Comparison of ENCODE assay signal across 8 cellular contexts in the genomic region with DNA sequence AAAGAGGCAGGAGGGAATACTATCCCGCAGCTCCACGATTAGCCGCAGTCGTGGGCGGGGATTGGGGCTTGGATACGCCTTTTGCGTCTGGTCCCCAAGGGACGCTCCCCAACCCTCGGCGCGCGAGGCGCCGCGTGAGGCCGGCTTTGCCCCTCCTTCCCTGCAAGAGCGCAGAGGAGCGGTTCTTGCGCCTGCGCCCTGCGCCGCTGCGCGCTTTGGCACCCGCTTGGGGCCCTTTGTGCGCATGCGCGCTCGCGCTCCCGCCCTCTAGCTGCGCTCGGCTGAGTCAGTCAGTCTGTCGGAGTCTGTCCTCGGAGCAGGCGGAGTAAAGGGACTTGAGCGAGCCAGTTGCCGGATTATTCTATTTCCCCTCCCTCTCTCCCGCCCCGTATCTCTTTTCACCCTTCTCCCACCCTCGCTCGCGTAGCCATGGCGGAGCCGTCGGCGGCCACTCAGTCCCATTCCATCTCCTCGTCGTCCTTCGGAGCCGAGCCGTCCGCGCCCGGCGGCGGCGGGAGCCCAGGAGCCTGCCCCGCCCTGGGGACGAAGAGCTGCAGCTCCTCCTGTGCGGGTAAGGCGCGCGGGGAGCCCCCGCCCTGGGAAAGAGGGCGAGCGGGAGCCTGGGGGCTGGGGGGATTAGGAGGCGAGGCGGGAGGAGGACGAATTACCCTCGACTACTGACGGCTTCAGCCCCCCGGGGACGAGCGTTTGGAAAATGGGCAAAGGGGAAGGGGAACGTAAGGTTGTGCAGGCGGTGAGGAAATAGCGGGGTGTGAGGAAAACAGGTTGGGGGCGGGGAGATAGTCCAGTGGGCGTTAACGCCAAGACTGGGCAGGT. TPM values are rescaled to one million over a fixed set of nuclear protein-coding genes. Genes with fewer than 3 reads are reported as not detected.
A peak's percentile ranks its signal among the peaks of the same experiment; 100 is the strongest.
DNase-seq lines count a peak whose midpoint lies in the region; ATAC-seq, FAIRE-seq and TF ChIP-seq lines count a peak whose summit lies in the region.

A gene with protein sequence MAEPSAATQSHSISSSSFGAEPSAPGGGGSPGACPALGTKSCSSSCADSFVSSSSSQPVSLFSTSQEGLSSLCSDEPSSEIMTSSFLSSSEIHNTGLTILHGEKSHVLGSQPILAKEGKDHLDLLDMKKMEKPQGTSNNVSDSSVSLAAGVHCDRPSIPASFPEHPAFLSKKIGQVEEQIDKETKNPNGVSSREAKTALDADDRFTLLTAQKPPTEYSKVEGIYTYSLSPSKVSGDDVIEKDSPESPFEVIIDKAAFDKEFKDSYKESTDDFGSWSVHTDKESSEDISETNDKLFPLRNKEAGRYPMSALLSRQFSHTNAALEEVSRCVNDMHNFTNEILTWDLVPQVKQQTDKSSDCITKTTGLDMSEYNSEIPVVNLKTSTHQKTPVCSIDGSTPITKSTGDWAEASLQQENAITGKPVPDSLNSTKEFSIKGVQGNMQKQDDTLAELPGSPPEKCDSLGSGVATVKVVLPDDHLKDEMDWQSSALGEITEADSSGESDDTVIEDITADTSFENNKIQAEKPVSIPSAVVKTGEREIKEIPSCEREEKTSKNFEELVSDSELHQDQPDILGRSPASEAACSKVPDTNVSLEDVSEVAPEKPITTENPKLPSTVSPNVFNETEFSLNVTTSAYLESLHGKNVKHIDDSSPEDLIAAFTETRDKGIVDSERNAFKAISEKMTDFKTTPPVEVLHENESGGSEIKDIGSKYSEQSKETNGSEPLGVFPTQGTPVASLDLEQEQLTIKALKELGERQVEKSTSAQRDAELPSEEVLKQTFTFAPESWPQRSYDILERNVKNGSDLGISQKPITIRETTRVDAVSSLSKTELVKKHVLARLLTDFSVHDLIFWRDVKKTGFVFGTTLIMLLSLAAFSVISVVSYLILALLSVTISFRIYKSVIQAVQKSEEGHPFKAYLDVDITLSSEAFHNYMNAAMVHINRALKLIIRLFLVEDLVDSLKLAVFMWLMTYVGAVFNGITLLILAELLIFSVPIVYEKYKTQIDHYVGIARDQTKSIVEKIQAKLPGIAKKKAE (plus strand): TSS at position 293 of the 837 bp plus-strand sequence. CDS start 137 bp downstream, at position 430.

- H3K27ac ChIP-seq in WERI-Rb-1, result peak within 1 kb of the TSS; percentile 94
- peak within 1 kb of the TSS; percentile 49 for H3K27ac ChIP-seq in mammary epithelial cell (ENCODE audit: insufficient read depth, low read depth, low read length)
- H3K27ac ChIP-seq in small intestine (ENCODE audit: low read depth in 1 of 2, low read length in 1 of 2), result peak within 1 kb of the TSS; percentile 95

- peaks cover 47% of the 10 kb centered on the region for H3K79me2 ChIP-seq in mammary epithelial cell (ENCODE audit: insufficient read depth, low read length)

- H3K4me1 ChIP-seq in mammary epithelial cell (ENCODE audit: insufficient read depth, low read length) (peaks cover 17% of the 10 kb centered on the region), small intestine (ENCODE audit: control insufficient read depth in 2 of 2, insufficient read depth in 1 of 2, low read depth in 1 of 2, low read length in 1 of 2) (no peaks in the 10 kb centered on the region)

- ATAC-seq in GM18873 (IDR thresholded peaks at IDR 0.05; ENCODE audit: low FRiP score, unreplicated experiment) (peak; percentile 83), HG03139 (IDR thresholded peaks at IDR 0.05; ENCODE audit: unreplicated experiment) (peak; percentile 84)

- H3K36me3 ChIP-seq in WERI-Rb-1 (peaks cover 12% of the 10 kb centered on the region), mammary epithelial cell (ENCODE audit: insufficient read depth, low read length) (no peaks in the 10 kb centered on the region), small intestine (ENCODE audit: control insufficient read depth in 2 of 2, insufficient read depth in 2 of 2, low read length in 2 of 2) (no peaks in the 10 kb centered on the region)

- dilution Hi-C loops in mammary epithelial cell (cut with HindIII; ENCODE audit: low sequenced_read_pairs), result no loop called here

- TF ChIP-seq CTCF in WERI-Rb-1 (IDR thresholded peaks at IDR 0.05; ENCODE audit: low read depth, low read length) (no peak), mammary epithelial cell (conservative IDR thresholded peaks at IDR 0.05 in 1 of 2, IDR thresholded peaks at IDR 0.05 in 1 of 2; ENCODE audit: extremely low read depth in 1 of 2, insufficient read depth in 1 of 2, low read depth in 1 of 2, low read length in 2 of 2) (peak in 1 of 2 donors; percentile 8)

- H2AFZ ChIP-seq in mammary epithelial cell (ENCODE audit: low read depth, low read length), result peak within 1 kb of the TSS; percentile 93

- H3K4me3 ChIP-seq in WERI-Rb-1 (ENCODE audit: low read depth, low read length), result peak within 1 kb of the TSS; percentile 73
- peak within 1 kb of the TSS; percentile 73 to 98 (median 79) for H3K4me3 ChIP-seq in mammary epithelial cell (replicated peaks in 1 of 3; ENCODE audit: insufficient read depth in 1 of 3, low read depth in 2 of 3, low read length in 3 of 3)
- peak within 1 kb of the TSS; percentile 66 to 81 for H3K4me3 ChIP-seq in small intestine (ENCODE audit: low read depth in 1 of 2, low read length in 2 of 2)

- in situ Hi-C loops in ACHN (cut with HindIII; ENCODE audit: low pct_ligation_motif_present, low pct_unique_long_range_greater_than_20kb, low sequenced_read_pairs) (no loop called here), mammary epithelial cell (cut with MboI; ENCODE audit: low sequenced_read_pairs in 2 of 2) (no loop called here)

- no peak for FAIRE-seq in small intestine (lab: Jason Lieb, UNC)

- TSS peak; percentile 63 for BruUV-seq in mammary epithelial cell (replicated peaks; lab: Mats Ljungman, UMichigan)

- H3K9me3 ChIP-seq in WERI-Rb-1 (ENCODE audit: severe bottlenecking) (no peaks in the 10 kb centered on the region), mammary epithelial cell (replicated peaks; ENCODE audit: insufficient read depth, low read length) (no peaks in the 10 kb centered on the region), small intestine (ENCODE audit: control insufficient read depth, low read depth) (no peaks in the 10 kb centered on the region)

- DNase-seq in ACHN (peak; percentile 96), NCI-H2227 (lab: John Stamatoyannopoulos, UW; ENCODE audit: unreplicated experiment) (peak; percentile 99), WERI-Rb-1 (peak; percentile 98), mammary epithelial cell (peak; percentile 98), iPS-NIHi11 (ENCODE audit: low spot score) (peak; percentile 97), small intestine (peak; percentile 98)

- H3K9ac ChIP-seq in mammary epithelial cell (ENCODE audit: insufficient read depth, low read length), result peak within 1 kb of the TSS; percentile 60

- no peaks in the 10 kb centered on the region for H3K27me3 ChIP-seq in WERI-Rb-1 (ENCODE audit: insufficient read depth, low read depth, severe bottlenecking)
- no peaks in the 10 kb centered on the region for H3K27me3 ChIP-seq in mammary epithelial cell (ENCODE audit: insufficient read depth, low read length)
- no peaks in the 10 kb centered on the region for H3K27me3 ChIP-seq in small intestine (ENCODE audit: control insufficient read depth in 2 of 2, insufficient read depth in 2 of 2, low read length in 2 of 2)

- peak within 1 kb of the TSS; percentile 88 for H3K4me2 ChIP-seq in mammary epithelial cell (ENCODE audit: insufficient read depth, low read depth, low read length)

- 1% methylated on average over 47 of the region's 81 CpGs for WGBS in mammary epithelial cell (ENCODE audit: low coverage, missing lambda C conversion rate)
- WGBS in small intestine, 3 donors, result 0 to 1% (median 0%) methylated on average over 67 to 81 of the region's 81 CpGs

- CTCF ChIA-PET in mammary epithelial cell (lab: Charles Lee; ENCODE audit: low non-redundant PET), result interaction anchor here (0.6 kb wide), 1 partner anchor 129 kb away, joined by 4 read pairs; no protein-coding TSS in a partner anchor

- H4K20me1 ChIP-seq in mammary epithelial cell (ENCODE audit: insufficient read depth, low read length), result no peaks in the 10 kb centered on the region

- intact Hi-C loops in mammary epithelial cell (cut with micrococcal nuclease), result loop anchor here (1.0 kb wide), 2 partner anchors 8 to 10 kb away; a partner anchor contains a TSS

RNA-seq across cellular contexts. Expression of the gene that starts here (rescaled TPM):
- 10 to 100 TPM; 39.5 to 58.5 TPM for total RNA-seq in mammary epithelial cell
- polyA plus RNA-seq in mammary epithelial cell (53.5 TPM), small intestine (10 to 100 TPM; 27.3 to 93.0 (median 46.1) TPM)
- 76.7 TPM for polyA minus RNA-seq in mammary epithelial cell

Comparison
In these comparisons a context has a peak if more than half of its experiments do, and no peak if none do; other contexts are left out.
1. Peak in every context shown above with its lines: DNase-seq, ATAC-seq, H3K4me3 ChIP-seq and H3K27ac ChIP-seq.